In the genomic region with DNA sequence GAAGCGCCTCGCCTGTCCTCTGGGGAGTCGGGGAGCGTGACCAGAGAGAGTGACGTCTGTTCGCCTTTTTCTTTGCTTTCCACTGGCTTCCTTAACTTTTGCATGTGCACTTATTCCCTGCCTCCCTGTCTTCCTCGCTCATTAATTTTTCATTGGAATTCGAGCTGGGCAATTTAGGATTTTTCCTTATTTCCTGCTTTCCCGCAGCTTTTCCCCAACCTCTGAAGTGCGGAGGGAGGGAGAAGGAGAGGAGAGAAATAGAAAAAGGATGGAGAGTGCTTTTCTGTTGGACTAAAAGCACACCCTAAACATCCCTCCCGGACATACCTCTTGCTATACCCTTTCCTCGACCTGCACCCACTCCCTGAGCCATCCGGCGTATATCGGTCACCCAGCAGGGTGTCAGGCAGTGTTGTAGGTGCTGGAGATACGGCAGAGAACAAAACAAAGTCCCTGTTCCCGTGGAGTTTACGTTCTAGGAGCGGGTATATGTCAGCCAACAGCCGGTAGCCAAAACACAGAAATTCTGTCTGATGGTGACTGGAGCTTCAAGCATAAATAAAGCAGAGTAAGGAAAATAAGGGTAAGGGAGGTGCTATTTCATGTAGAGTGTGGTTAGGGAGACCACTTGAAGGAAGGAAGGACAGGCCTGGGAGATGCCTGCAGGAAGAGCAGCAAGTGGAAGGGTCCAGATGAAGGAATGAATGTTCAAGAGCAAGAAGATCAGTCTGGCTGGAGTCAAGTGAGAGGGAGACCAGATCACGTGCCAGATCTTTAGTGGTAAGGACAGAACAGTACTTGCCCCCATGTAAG, we compare ENCODE assay signal across 1 cellular context.
TF ChIP-seq lines count a peak whose summit lies in the region.

No MANE protein-coding gene starts in this region.

TF ChIP-seq in HepG2, 621 proteins besides CTCF, POLR2A, EP300 and RAD21 (continued from another document and continues in another):
- TF ChIP-seq, protein P1, sequence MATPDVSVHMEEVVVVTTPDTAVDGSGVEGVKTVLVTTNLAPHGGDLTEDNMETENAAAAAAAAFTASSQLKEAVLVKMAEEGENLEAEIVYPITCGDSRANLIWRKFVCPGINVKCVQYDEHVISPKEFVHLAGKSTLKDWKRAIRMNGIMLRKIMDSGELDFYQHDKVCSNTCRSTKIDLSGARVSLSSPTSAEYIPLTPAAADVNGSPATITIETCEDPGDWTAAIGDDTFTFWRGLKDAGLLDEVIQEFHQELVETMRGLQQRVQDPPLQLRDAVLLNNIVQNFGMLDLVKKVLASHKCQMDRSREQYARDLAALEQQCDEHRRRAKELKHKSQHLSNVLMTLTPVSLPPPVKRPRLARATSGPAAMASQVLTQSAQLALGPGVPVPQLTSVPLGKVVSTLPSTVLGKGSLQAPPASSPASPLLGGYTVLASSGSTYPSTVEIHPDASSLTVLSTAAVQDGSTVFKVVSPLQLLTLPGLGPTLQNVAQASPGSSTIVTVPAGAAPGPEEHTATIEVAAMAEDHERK (CRISPR knock-in tag; IDR thresholded peaks at IDR 0.05; ENCODE audit: low read depth): no peak
- TF ChIP-seq MAF1 (CRISPR knock-in tag; IDR thresholded peaks at IDR 0.05; ENCODE audit: borderline replicate concordance) (no peak), ARID2 (CRISPR knock-in tag; IDR thresholded peaks at IDR 0.05; ENCODE audit: borderline replicate concordance) (peak; percentile 62; the same call in 1 of the 2 replicates), SUZ12 (IDR thresholded peaks at IDR 0.05; ENCODE audit: low read depth, low read length) (no peak), PRMT3 (CRISPR knock-in tag; IDR thresholded peaks at IDR 0.05; ENCODE audit: borderline replicate concordance, low read depth) (0 out of 2 replicates have a peak, but pooled peaks have one; percentile 16), HNRNPK (IDR thresholded peaks at IDR 0.05; ENCODE audit: low read depth, low read length, poor library complexity, severe bottlenecking) (no peak), SOX6 (IDR thresholded peaks at IDR 0.05) (no peak), SOX6 (CRISPR knock-in tag; IDR thresholded peaks at IDR 0.05) (0 out of 2 replicates have a peak, but pooled peaks have one; percentile 20), REL (CRISPR knock-in tag; conservative IDR thresholded peaks at IDR 0.05) (0 out of 2 replicates have a peak, but pooled peaks have one; percentile 69), HNRNPH1 (optimal IDR thresholded peaks at IDR 0.05; ENCODE audit: low read depth, low read length) (no peak), SMAD3 (CRISPR knock-in tag; IDR thresholded peaks at IDR 0.05) (0 out of 2 replicates have a peak, but pooled peaks have one; percentile 13), JDP2 (CRISPR knock-in tag; IDR thresholded peaks at IDR 0.05; ENCODE audit: borderline replicate concordance) (no peak), ZNF724P (CRISPR knock-in tag; IDR thresholded peaks at IDR 0.05; ENCODE audit: borderline replicate concordance) (0 out of 2 replicates have a peak, but pooled peaks have one; percentile 55), ZNF616 (CRISPR knock-in tag; IDR thresholded peaks at IDR 0.05; ENCODE audit: low read depth) (peak; percentile 24; the same call in 1 of the 2 replicates), HOXA5 (CRISPR knock-in tag; IDR thresholded peaks at IDR 0.05) (no peak), ZMYM4 (CRISPR knock-in tag; IDR thresholded peaks at IDR 0.05) (0 out of 2 replicates have a peak, but pooled peaks have one; percentile 1), NONO (IDR thresholded peaks at IDR 0.05) (no peak), NONO (CRISPR knock-in tag; conservative IDR thresholded peaks at IDR 0.05) (peak; percentile 48; the same call in 1 of the 2 replicates), ZC3H13 (CRISPR knock-in tag; IDR thresholded peaks at IDR 0.05) (peak; percentile 55; the same call in 1 of the 2 replicates), XRCC5 (optimal IDR thresholded peaks at IDR 0.05; ENCODE audit: low read length) (no peak), ZNF484 (CRISPR knock-in tag; IDR thresholded peaks at IDR 0.05; ENCODE audit: borderline replicate concordance, low read depth) (no peak), ZNF547 (CRISPR knock-in tag; IDR thresholded peaks at IDR 0.05) (no peak), TARDBP (CRISPR knock-in tag; IDR thresholded peaks at IDR 0.05) (peak; percentile 11; the same call in 1 of the 2 replicates), AHR (CRISPR knock-in tag; IDR thresholded peaks at IDR 0.05) (no peak), NFE2 (CRISPR knock-in tag; IDR thresholded peaks at IDR 0.05) (no peak), ETV5 (CRISPR knock-in tag; IDR thresholded peaks at IDR 0.05; ENCODE audit: borderline replicate concordance) (no peak), PRPF4 (IDR thresholded peaks at IDR 0.05; ENCODE audit: low read depth, low read length, poor library complexity, severe bottlenecking) (peak; percentile 61)
- TF ChIP-seq, protein P2, sequence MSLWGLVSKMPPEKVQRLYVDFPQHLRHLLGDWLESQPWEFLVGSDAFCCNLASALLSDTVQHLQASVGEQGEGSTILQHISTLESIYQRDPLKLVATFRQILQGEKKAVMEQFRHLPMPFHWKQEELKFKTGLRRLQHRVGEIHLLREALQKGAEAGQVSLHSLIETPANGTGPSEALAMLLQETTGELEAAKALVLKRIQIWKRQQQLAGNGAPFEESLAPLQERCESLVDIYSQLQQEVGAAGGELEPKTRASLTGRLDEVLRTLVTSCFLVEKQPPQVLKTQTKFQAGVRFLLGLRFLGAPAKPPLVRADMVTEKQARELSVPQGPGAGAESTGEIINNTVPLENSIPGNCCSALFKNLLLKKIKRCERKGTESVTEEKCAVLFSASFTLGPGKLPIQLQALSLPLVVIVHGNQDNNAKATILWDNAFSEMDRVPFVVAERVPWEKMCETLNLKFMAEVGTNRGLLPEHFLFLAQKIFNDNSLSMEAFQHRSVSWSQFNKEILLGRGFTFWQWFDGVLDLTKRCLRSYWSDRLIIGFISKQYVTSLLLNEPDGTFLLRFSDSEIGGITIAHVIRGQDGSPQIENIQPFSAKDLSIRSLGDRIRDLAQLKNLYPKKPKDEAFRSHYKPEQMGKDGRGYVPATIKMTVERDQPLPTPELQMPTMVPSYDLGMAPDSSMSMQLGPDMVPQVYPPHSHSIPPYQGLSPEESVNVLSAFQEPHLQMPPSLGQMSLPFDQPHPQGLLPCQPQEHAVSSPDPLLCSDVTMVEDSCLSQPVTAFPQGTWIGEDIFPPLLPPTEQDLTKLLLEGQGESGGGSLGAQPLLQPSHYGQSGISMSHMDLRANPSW (CRISPR knock-in tag; IDR thresholded peaks at IDR 0.05; ENCODE audit: borderline replicate concordance): 0 out of 2 replicates have a peak, but pooled peaks have one; percentile 58
- TF ChIP-seq, protein P3, sequence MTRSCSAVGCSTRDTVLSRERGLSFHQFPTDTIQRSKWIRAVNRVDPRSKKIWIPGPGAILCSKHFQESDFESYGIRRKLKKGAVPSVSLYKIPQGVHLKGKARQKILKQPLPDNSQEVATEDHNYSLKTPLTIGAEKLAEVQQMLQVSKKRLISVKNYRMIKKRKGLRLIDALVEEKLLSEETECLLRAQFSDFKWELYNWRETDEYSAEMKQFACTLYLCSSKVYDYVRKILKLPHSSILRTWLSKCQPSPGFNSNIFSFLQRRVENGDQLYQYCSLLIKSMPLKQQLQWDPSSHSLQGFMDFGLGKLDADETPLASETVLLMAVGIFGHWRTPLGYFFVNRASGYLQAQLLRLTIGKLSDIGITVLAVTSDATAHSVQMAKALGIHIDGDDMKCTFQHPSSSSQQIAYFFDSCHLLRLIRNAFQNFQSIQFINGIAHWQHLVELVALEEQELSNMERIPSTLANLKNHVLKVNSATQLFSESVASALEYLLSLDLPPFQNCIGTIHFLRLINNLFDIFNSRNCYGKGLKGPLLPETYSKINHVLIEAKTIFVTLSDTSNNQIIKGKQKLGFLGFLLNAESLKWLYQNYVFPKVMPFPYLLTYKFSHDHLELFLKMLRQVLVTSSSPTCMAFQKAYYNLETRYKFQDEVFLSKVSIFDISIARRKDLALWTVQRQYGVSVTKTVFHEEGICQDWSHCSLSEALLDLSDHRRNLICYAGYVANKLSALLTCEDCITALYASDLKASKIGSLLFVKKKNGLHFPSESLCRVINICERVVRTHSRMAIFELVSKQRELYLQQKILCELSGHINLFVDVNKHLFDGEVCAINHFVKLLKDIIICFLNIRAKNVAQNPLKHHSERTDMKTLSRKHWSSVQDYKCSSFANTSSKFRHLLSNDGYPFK (CRISPR knock-in tag; IDR thresholded peaks at IDR 0.05; ENCODE audit: borderline replicate concordance): no peak
- TF ChIP-seq, protein P4, sequence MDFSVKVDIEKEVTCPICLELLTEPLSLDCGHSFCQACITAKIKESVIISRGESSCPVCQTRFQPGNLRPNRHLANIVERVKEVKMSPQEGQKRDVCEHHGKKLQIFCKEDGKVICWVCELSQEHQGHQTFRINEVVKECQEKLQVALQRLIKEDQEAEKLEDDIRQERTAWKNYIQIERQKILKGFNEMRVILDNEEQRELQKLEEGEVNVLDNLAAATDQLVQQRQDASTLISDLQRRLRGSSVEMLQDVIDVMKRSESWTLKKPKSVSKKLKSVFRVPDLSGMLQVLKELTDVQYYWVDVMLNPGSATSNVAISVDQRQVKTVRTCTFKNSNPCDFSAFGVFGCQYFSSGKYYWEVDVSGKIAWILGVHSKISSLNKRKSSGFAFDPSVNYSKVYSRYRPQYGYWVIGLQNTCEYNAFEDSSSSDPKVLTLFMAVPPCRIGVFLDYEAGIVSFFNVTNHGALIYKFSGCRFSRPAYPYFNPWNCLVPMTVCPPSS (IDR thresholded peaks at IDR 0.05): no peak
- TF ChIP-seq, protein P5, sequence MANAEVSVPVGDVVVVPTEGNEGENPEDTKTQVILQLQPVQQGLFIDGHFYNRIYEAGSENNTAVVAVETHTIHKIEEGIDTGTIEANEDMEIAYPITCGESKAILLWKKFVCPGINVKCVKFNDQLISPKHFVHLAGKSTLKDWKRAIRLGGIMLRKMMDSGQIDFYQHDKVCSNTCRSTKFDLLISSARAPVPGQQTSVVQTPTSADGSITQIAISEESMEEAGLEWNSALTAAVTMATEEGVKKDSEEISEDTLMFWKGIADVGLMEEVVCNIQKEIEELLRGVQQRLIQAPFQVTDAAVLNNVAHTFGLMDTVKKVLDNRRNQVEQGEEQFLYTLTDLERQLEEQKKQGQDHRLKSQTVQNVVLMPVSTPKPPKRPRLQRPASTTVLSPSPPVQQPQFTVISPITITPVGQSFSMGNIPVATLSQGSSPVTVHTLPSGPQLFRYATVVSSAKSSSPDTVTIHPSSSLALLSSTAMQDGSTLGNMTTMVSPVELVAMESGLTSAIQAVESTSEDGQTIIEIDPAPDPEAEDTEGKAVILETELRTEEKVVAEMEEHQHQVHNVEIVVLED (CRISPR knock-in tag; IDR thresholded peaks at IDR 0.05; ENCODE audit: borderline replicate concordance): peak; percentile 30
- TF ChIP-seq, protein P6, sequence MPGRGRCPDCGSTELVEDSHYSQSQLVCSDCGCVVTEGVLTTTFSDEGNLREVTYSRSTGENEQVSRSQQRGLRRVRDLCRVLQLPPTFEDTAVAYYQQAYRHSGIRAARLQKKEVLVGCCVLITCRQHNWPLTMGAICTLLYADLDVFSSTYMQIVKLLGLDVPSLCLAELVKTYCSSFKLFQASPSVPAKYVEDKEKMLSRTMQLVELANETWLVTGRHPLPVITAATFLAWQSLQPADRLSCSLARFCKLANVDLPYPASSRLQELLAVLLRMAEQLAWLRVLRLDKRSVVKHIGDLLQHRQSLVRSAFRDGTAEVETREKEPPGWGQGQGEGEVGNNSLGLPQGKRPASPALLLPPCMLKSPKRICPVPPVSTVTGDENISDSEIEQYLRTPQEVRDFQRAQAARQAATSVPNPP (CRISPR knock-in tag; IDR thresholded peaks at IDR 0.05): no peak
- TF ChIP-seq, protein P7, sequence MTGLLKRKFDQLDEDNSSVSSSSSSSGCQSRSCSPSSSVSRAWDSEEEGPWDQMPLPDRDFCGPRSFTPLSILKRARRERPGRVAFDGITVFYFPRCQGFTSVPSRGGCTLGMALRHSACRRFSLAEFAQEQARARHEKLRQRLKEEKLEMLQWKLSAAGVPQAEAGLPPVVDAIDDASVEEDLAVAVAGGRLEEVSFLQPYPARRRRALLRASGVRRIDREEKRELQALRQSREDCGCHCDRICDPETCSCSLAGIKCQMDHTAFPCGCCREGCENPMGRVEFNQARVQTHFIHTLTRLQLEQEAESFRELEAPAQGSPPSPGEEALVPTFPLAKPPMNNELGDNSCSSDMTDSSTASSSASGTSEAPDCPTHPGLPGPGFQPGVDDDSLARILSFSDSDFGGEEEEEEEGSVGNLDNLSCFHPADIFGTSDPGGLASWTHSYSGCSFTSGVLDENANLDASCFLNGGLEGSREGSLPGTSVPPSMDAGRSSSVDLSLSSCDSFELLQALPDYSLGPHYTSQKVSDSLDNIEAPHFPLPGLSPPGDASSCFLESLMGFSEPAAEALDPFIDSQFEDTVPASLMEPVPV (CRISPR knock-in tag; IDR thresholded peaks at IDR 0.05): peak; percentile 13; the same call in 1 of the 2 replicates
- TF ChIP-seq, protein P8, sequence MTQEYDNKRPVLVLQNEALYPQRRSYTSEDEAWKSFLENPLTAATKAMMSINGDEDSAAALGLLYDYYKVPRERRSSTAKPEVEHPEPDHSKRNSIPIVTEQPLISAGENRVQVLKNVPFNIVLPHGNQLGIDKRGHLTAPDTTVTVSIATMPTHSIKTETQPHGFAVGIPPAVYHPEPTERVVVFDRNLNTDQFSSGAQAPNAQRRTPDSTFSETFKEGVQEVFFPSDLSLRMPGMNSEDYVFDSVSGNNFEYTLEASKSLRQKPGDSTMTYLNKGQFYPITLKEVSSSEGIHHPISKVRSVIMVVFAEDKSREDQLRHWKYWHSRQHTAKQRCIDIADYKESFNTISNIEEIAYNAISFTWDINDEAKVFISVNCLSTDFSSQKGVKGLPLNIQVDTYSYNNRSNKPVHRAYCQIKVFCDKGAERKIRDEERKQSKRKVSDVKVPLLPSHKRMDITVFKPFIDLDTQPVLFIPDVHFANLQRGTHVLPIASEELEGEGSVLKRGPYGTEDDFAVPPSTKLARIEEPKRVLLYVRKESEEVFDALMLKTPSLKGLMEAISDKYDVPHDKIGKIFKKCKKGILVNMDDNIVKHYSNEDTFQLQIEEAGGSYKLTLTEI (CRISPR knock-in tag; conservative IDR thresholded peaks at IDR 0.05): no peak
- TF ChIP-seq, protein P9, sequence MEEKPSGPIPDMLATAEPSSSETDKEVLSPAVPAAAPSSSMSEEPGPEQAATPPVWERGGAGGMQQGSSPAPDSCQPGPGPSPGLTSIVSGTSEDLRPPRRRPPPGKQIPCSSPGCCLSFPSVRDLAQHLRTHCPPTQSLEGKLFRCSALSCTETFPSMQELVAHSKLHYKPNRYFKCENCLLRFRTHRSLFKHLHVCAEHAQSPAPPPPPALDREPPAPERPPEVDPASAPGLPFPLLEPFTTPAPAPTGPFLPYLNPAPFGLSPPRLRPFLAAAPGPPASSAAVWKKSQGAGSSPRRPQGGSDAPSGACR (CRISPR knock-in tag; IDR thresholded peaks at IDR 0.05): no peak
- TF ChIP-seq, protein P10, sequence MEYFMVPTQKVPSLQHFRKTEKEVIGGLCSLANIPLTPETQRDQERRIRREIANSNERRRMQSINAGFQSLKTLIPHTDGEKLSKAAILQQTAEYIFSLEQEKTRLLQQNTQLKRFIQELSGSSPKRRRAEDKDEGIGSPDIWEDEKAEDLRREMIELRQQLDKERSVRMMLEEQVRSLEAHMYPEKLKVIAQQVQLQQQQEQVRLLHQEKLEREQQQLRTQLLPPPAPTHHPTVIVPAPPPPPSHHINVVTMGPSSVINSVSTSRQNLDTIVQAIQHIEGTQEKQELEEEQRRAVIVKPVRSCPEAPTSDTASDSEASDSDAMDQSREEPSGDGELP (IDR thresholded peaks at IDR 0.05; ENCODE audit: borderline replicate concordance, low read depth): no peak
